ENCODE assay signal across 9 cellular contexts in genomic region chr1:215637041-215637573, GRCh38.
DNase-seq lines count a peak whose midpoint lies in the region; ATAC-seq and TF ChIP-seq lines count a peak whose summit lies in the region.
"Had no signal": no experiment of that assay in that cellular context is flagged by ENCODE, and none has a peak within 500 bp of the region (broad histone marks: within the 10 kb centered on the region; RNA-seq: fewer than 3 reads in every experiment).

No MANE protein-coding gene starts in this region.

- TF ChIP-seq CTCF in body of pancreas (IDR thresholded peaks at IDR 0.05) = no peak

- H3K4me3 ChIP-seq in GM23248 (peak overlapping the region; percentile 63), body of pancreas (no peak overlapping the region), skin epidermis (no peak overlapping the region)

- in situ Hi-C loops in GM23248 (cut with MboI) = no loop called here

- 7 to 10% methylated on average over 7 of the region's 7 CpGs for WGBS in GM23248 (ENCODE audit: low coverage in 1 of 2, low lambda C conversion rate in 2 of 2, missing lambda C conversion rate in 2 of 2), 2 experiments
- WGBS in body of pancreas, 2 donors = 16 to 17% methylated on average over 7 of the region's 7 CpGs

- H3K4me1 Mint-ChIP-seq in activated T-helper 17 cell treated with anti-CD3 and anti-CD28 coated beads, Interleukin-2, amount 50 U/mL, for 72 hours = no peaks in the 10 kb centered on the region
- no peaks in the 10 kb centered on the region for H3K4me1 Mint-ChIP-seq in effector memory CD8-positive, alpha-beta T cell (ENCODE audit: low read depth in 2 of 2)

- H3K27me3 ChIP-seq in GM23248 (replicated peaks; ENCODE audit: insufficient read depth) = no peaks in the 10 kb centered on the region
- H3K27me3 ChIP-seq in body of pancreas = no peaks in the 10 kb centered on the region

- DNase-seq in GM23248 (peak; percentile 80), body of pancreas (peak; percentile 40 to 76 (median 58)), kidney glomerular epithelial cell (lab: John Stamatoyannopoulos, UW) (peak; percentile 35), NCI-H2227 (lab: John Stamatoyannopoulos, UW; ENCODE audit: unreplicated experiment) (no peak), NCI-H510A (lab: John Stamatoyannopoulos, UW) (no peak)
- DNase-seq in effector memory CD8-positive, alpha-beta T cell = no peak
- DNase-seq: Karpas-422 had no signal

- H3K27ac ChIP-seq in GM23248 (peak overlapping the region; percentile 84), body of pancreas (peak overlapping the region in 3 of 4 donors; percentile 4 to 71 (median 58)), skin epidermis (peak overlapping the region in 12 of 21 experiments; percentile 35 to 81 (median 69))

- H3K4me1 ChIP-seq in GM23248 (ENCODE audit: insufficient read depth) (peaks cover 19% of the 10 kb centered on the region), body of pancreas (peaks cover 16% of the 10 kb centered on the region)

- peaks cover 5% of the 10 kb centered on the region for H3K9me3 Mint-ChIP-seq in activated T-helper 17 cell treated with anti-CD3 and anti-CD28 coated beads, Interleukin-2, amount 50 U/mL, for 72 hours
- peaks cover 0 to 3% of the 10 kb centered on the region in 2 donors for H3K9me3 Mint-ChIP-seq in effector memory CD8-positive, alpha-beta T cell

- H3K4me2 ChIP-seq in GM23248 (ENCODE audit: unreplicated experiment) = peak overlapping the region; percentile 88

- H3K9me2 ChIP-seq in GM23248 (ENCODE audit: insufficient read depth) = no peaks in the 10 kb centered on the region

- peaks cover 22% of the 10 kb centered on the region; the same call in 1 of the 2 replicates for H3F3A ChIP-seq in GM23248 (ENCODE audit: insufficient read depth)

- intact Hi-C loops in body of pancreas (cut with DNase I) = no loop called here

- H3K9ac ChIP-seq in GM23248 = peak overlapping the region; percentile 72

- TF ChIP-seq POLR2A in body of pancreas (IDR thresholded peaks at IDR 0.05) = no peak

- H3K36me3 ChIP-seq in GM23248 (ENCODE audit: low read depth) (no peaks in the 10 kb centered on the region), body of pancreas (replicated peaks in 1 of 2; ENCODE audit: insufficient read depth in 1 of 2, low read depth in 2 of 2) (no peaks in the 10 kb centered on the region)

- peak overlapping the region; percentile 97 for H2AFZ ChIP-seq in GM23248

- peaks cover 8% of the 10 kb centered on the region for H3K27me3 Mint-ChIP-seq in activated T-helper 17 cell treated with anti-CD3 and anti-CD28 coated beads, Interleukin-2, amount 50 U/mL, for 72 hours
- no peaks in the 10 kb centered on the region for H3K27me3 Mint-ChIP-seq in effector memory CD8-positive, alpha-beta T cell

- no peak overlapping the region for H3K4me3 Mint-ChIP-seq in activated T-helper 17 cell treated with anti-CD3 and anti-CD28 coated beads, Interleukin-2, amount 50 U/mL, for 72 hours
- H3K4me3 Mint-ChIP-seq in effector memory CD8-positive, alpha-beta T cell = no peak overlapping the region

- peak; percentile 83 for ATAC-seq in body of pancreas
- no peak for ATAC-seq in activated T-helper 17 cell treated with anti-CD3 and anti-CD28 coated beads, Interleukin-2, amount 50 U/mL, for 72 hours (replicated peaks)
- no peak for ATAC-seq in effector memory CD8-positive, alpha-beta T cell (replicated peaks)

- H4K20me1 ChIP-seq in GM23248 (ENCODE audit: insufficient read depth) = no peaks in the 10 kb centered on the region

- no peaks in the 10 kb centered on the region for H3K36me3 Mint-ChIP-seq in activated T-helper 17 cell treated with anti-CD3 and anti-CD28 coated beads, Interleukin-2, amount 50 U/mL, for 72 hours (ENCODE audit: low read depth)
- no peaks in the 10 kb centered on the region for H3K36me3 Mint-ChIP-seq in effector memory CD8-positive, alpha-beta T cell (ENCODE audit: insufficient read depth)

- H3K79me2 ChIP-seq in GM23248 (ENCODE audit: insufficient read depth) = no peaks in the 10 kb centered on the region

- no peak overlapping the region for H3K27ac Mint-ChIP-seq in activated T-helper 17 cell treated with anti-CD3 and anti-CD28 coated beads, Interleukin-2, amount 50 U/mL, for 72 hours
- no peak overlapping the region for H3K27ac Mint-ChIP-seq in effector memory CD8-positive, alpha-beta T cell

- no peaks in the 10 kb centered on the region for H3K9me3 ChIP-seq in GM23248 (ENCODE audit: low read depth)
- H3K9me3 ChIP-seq in body of pancreas = no peaks in the 10 kb centered on the region

Comparison
In these comparisons a context has a peak if more than half of its experiments do, and no peak if none do; other contexts are left out.
1. DNase-seq: peak in GM23248 (single experiment), body of pancreas (4 of 4) and kidney glomerular epithelial cell (single experiment); none in NCI-H2227 (single experiment), NCI-H510A (single experiment) and effector memory CD8-positive, alpha-beta T cell (0 of 3).
2. Peak in every context shown above with its lines, with median percentiles within 50 percentile points of each other: H3K27ac ChIP-seq.